ENCODE assay signal across 11 cellular contexts in the genomic region with DNA sequence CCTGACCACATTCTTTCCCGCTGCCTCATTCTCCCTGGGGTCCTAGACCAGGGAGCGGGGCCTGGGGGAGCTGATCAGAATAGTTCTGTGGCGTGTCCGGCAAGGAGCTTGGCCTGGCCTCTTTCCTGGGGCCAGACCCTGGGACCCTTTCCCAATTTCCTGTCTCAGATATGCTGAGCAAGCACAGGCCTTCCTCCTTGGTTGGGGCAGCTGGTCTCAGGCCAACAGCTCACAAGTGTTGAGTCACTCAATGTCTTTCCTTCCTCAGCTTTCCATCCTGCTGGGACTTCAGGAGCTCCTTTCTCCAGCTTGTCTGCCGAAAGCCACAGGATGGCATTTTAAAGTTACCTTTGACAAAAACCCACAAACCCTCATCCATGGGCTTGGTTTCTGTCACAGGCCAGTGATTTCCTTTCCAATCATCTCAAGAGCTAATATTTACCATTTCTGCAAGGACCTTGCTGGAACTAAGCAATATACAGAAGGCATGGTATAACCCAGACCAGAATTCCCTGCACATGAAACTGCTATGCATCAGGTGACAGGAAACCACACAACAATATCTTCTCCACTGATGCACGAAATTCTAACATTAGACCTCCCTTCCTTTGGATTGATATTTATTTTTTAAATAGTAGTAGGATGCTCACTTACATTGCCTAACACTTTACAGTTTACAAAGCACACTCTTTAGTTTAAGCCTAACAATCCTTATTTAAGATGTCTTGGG. TPM values are rescaled to one million over a fixed set of nuclear protein-coding genes. Genes with fewer than 3 reads are reported as not detected.
DNase-seq lines count a peak whose midpoint lies in the region; ATAC-seq and TF ChIP-seq lines count a peak whose summit lies in the region.
"Had no signal": no experiment of that assay in that cellular context is flagged by ENCODE, and none has a peak within 500 bp of the region (broad histone marks: within the 10 kb centered on the region; RNA-seq: fewer than 3 reads in every experiment).

No MANE protein-coding gene starts in this region.

- no peak for TF ChIP-seq CTCF in chondrocyte (IDR thresholded peaks at IDR 0.05)
- TF ChIP-seq CTCF in lower lobe of right lung (IDR thresholded peaks at IDR 0.05): no peak

- no peak overlapping the region for H3K27ac ChIP-seq in lower lobe of right lung
- H3K27ac ChIP-seq in aorta (ENCODE audit: low read depth in 1 of 2, low read length in 2 of 2): no peak overlapping the region
- H3K27ac ChIP-seq: foreskin keratinocyte had no signal

- DNase-seq in activated CD4-positive, alpha-beta T cell treated with anti-CD3 and anti-CD28 coated beads, Interleukin-2, amount 10 ng/mL, durations not matched to agents 24 days and 14 days: no peak
- no peak for DNase-seq in activated CD4-positive, alpha-beta T cell treated with anti-CD3 and anti-CD28 coated beads for 48 hours
- DNase-seq in chondrocyte (ENCODE audit: low spot score): no peak
- peak; percentile 56 for DNase-seq in lower lobe of right lung
- peak; percentile 78 for DNase-seq in aorta
- DNase-seq in activated naive CD4-positive, alpha-beta T cell treated with anti-CD3 and anti-CD28 coated beads, Interleukin-2, amount 50 U/mL, for 72 hours (ENCODE audit: low spot score in 2 of 2): no peak
- DNase-seq in activated naive CD4-positive, alpha-beta T cell treated with Interleukin-2 at 50 U/mL for 16 hours: no peak
- no peak for DNase-seq in NCI-H1436 treated with DMSO at 0.1 percent for 48 hours (lab: John Stamatoyannopoulos, UW)
- DNase-seq: foreskin keratinocyte; NCI-H524 treated with DMSO at 0.1 percent for 48 hours; stimulated activated CD4-positive, alpha-beta T cell treated with anti-CD3 and anti-CD28 coated beads, Interleukin-4, amount 100 ng/mL, for 24 hours had no signal

- H3K27me3 ChIP-seq in lower lobe of right lung (ENCODE audit: low read depth) (no peaks in the 10 kb centered on the region), aorta (ENCODE audit: control insufficient read depth in 1 of 2, insufficient read depth in 2 of 2, low read length in 1 of 2) (no peaks in the 10 kb centered on the region)
- H3K27me3 ChIP-seq: foreskin keratinocyte had no signal

- intact Hi-C loops in activated CD4-positive, alpha-beta T cell treated with anti-CD3 and anti-CD28 coated beads, Interleukin-2, amount 10 ng/mL, durations not matched to agents 24 days and 14 days (cut with micrococcal nuclease): no loop called here
- intact Hi-C loops in lower lobe of right lung (cut with DNase I): no loop called here
- intact Hi-C loops in aorta (cut with DNase I): loop anchor here (5.0 kb wide), 1 partner anchor 304 kb away; the partner anchor contains the start of gene TSEN2 (in 2 of the 2)

- H3K9me3 Mint-ChIP-seq in activated CD4-positive, alpha-beta T cell treated with anti-CD3 and anti-CD28 coated beads, Interleukin-2, amount 10 ng/mL, durations not matched to agents 24 days and 14 days: peaks cover 14% of the 10 kb centered on the region
- no peaks in the 10 kb centered on the region for H3K9me3 Mint-ChIP-seq in chondrocyte (ENCODE audit: low read depth)
- H3K9me3 Mint-ChIP-seq in activated naive CD4-positive, alpha-beta T cell treated with anti-CD3 and anti-CD28 coated beads, Interleukin-2, amount 50 U/mL, for 72 hours: peaks cover 3 to 10% of the 10 kb centered on the region in 2 donors

- WGBS in aorta, 2 donors: 63 to 71% methylated on average over 6 of the region's 6 CpGs

- H3K4me3 ChIP-seq in lower lobe of right lung (no peak overlapping the region), aorta (ENCODE audit: low read length in 2 of 2) (no peak overlapping the region)

- H3K4me1 Mint-ChIP-seq in activated CD4-positive, alpha-beta T cell treated with anti-CD3 and anti-CD28 coated beads, Interleukin-2, amount 10 ng/mL, durations not matched to agents 24 days and 14 days: peaks cover 23% of the 10 kb centered on the region
- peaks cover 53% of the 10 kb centered on the region for H3K4me1 Mint-ChIP-seq in chondrocyte (ENCODE audit: low read depth)

- H3K4me3 Mint-ChIP-seq in activated CD4-positive, alpha-beta T cell treated with anti-CD3 and anti-CD28 coated beads, Interleukin-2, amount 10 ng/mL, durations not matched to agents 24 days and 14 days: no peak overlapping the region
- no peak overlapping the region for H3K4me3 Mint-ChIP-seq in chondrocyte (ENCODE audit: unreplicated experiment)

- peaks cover 1% of the 10 kb centered on the region for H3K36me3 Mint-ChIP-seq in activated CD4-positive, alpha-beta T cell treated with anti-CD3 and anti-CD28 coated beads, Interleukin-2, amount 10 ng/mL, durations not matched to agents 24 days and 14 days (ENCODE audit: low read depth)
- H3K36me3 Mint-ChIP-seq in chondrocyte (ENCODE audit: low read depth): peaks cover 2% of the 10 kb centered on the region
- peaks cover 0 to 3% of the 10 kb centered on the region in 2 donors for H3K36me3 Mint-ChIP-seq in activated naive CD4-positive, alpha-beta T cell treated with anti-CD3 and anti-CD28 coated beads, Interleukin-2, amount 50 U/mL, for 72 hours

- ATAC-seq in lower lobe of right lung (no peak), aorta (ENCODE audit: low FRiP score) (no peak)
- ATAC-seq in activated naive CD4-positive, alpha-beta T cell treated with anti-CD3 and anti-CD28 coated beads, Interleukin-2, amount 50 U/mL, for 72 hours: no peak
- ATAC-seq: foreskin keratinocyte had no signal

- peak overlapping the region; percentile 42 for H3K27ac Mint-ChIP-seq in activated CD4-positive, alpha-beta T cell treated with anti-CD3 and anti-CD28 coated beads, Interleukin-2, amount 10 ng/mL, durations not matched to agents 24 days and 14 days
- H3K27ac Mint-ChIP-seq in chondrocyte (ENCODE audit: unreplicated experiment): peak overlapping the region; percentile 85
- no peak overlapping the region for H3K27ac Mint-ChIP-seq in activated naive CD4-positive, alpha-beta T cell treated with anti-CD3 and anti-CD28 coated beads, Interleukin-2, amount 50 U/mL, for 72 hours

- no peaks in the 10 kb centered on the region for H3K27me3 Mint-ChIP-seq in activated CD4-positive, alpha-beta T cell treated with anti-CD3 and anti-CD28 coated beads, Interleukin-2, amount 10 ng/mL, durations not matched to agents 24 days and 14 days
- H3K27me3 Mint-ChIP-seq in chondrocyte (ENCODE audit: low read depth): no peaks in the 10 kb centered on the region

- H3K36me3 ChIP-seq in lower lobe of right lung (no peaks in the 10 kb centered on the region), aorta (ENCODE audit: control insufficient read depth in 1 of 2, insufficient read depth in 2 of 2, low read length in 1 of 2) (no peaks in the 10 kb centered on the region)

- no peaks in the 10 kb centered on the region for H3K9me3 ChIP-seq in lower lobe of right lung
- H3K9me3 ChIP-seq in aorta (ENCODE audit: control insufficient read depth, low read length): no peaks in the 10 kb centered on the region

- H3K4me1 ChIP-seq in lower lobe of right lung (peaks cover 14% of the 10 kb centered on the region), aorta (ENCODE audit: control insufficient read depth in 1 of 2, insufficient read depth in 2 of 2, low read length in 2 of 2) (peaks cover 0 to 2% of the 10 kb centered on the region in 2 donors)
- H3K4me1 ChIP-seq: foreskin keratinocyte had no signal

RNA-seq across cellular contexts. Expression of gene TIMP4, which starts 19.5 kb away (rescaled TPM):
- 0.19 and 0.33 TPM in 2 replicates for total RNA-seq in activated CD4-positive, alpha-beta T cell treated with anti-CD3 and anti-CD28 coated beads, Interleukin-2, amount 10 ng/mL, durations not matched to agents 24 days and 14 days
- total RNA-seq in chondrocyte (31.3 to 41.6 TPM (median 31.9 TPM) in 3 replicates), lower lobe of right lung (5.2 TPM), aorta (10 to 100 TPM in 1 of 2 donors, 1 to 10 TPM in 1; 8.3 to 60.1 TPM)
- 10 to 100 TPM; 32.3 to 80.1 TPM for polyA plus RNA-seq in aorta
- total RNA-seq in activated naive CD4-positive, alpha-beta T cell treated with anti-CD3 and anti-CD28 coated beads, Interleukin-2, amount 50 U/mL, for 72 hours: not detected
- total RNA-seq: foreskin keratinocyte had no signal

Comparison
In these comparisons a context has a peak if more than half of its experiments do, and no peak if none do; other contexts are left out.
1. DNase-seq: peak in lower lobe of right lung (single experiment) and aorta (2 of 2); none in activated CD4-positive, alpha-beta T cell treated with anti-CD3 and anti-CD28 coated beads, Interleukin-2, amount 10 ng/mL, durations not matched to agents 24 days and 14 days (single experiment), activated CD4-positive, alpha-beta T cell treated with anti-CD3 and anti-CD28 coated beads for 48 hours (single experiment), chondrocyte (single experiment), activated naive CD4-positive, alpha-beta T cell treated with anti-CD3 and anti-CD28 coated beads, Interleukin-2, amount 50 U/mL, for 72 hours (0 of 2), activated naive CD4-positive, alpha-beta T cell treated with Interleukin-2 at 50 U/mL for 16 hours (single experiment) and NCI-H1436 treated with DMSO at 0.1 percent for 48 hours (single experiment).
2. H3K27ac Mint-ChIP-seq: peak in activated CD4-positive, alpha-beta T cell treated with anti-CD3 and anti-CD28 coated beads, Interleukin-2, amount 10 ng/mL, durations not matched to agents 24 days and 14 days (single experiment) and chondrocyte (single experiment); none in activated naive CD4-positive, alpha-beta T cell treated with anti-CD3 and anti-CD28 coated beads, Interleukin-2, amount 50 U/mL, for 72 hours (0 of 2).
3. intact Hi-C loops: an anchor here in aorta (5.0 kb wide); none called in activated CD4-positive, alpha-beta T cell treated with anti-CD3 and anti-CD28 coated beads, Interleukin-2, amount 10 ng/mL, durations not matched to agents 24 days and 14 days and lower lobe of right lung.